Comparison of ENCODE assay signal across 8 cellular contexts in the genomic region with DNA sequence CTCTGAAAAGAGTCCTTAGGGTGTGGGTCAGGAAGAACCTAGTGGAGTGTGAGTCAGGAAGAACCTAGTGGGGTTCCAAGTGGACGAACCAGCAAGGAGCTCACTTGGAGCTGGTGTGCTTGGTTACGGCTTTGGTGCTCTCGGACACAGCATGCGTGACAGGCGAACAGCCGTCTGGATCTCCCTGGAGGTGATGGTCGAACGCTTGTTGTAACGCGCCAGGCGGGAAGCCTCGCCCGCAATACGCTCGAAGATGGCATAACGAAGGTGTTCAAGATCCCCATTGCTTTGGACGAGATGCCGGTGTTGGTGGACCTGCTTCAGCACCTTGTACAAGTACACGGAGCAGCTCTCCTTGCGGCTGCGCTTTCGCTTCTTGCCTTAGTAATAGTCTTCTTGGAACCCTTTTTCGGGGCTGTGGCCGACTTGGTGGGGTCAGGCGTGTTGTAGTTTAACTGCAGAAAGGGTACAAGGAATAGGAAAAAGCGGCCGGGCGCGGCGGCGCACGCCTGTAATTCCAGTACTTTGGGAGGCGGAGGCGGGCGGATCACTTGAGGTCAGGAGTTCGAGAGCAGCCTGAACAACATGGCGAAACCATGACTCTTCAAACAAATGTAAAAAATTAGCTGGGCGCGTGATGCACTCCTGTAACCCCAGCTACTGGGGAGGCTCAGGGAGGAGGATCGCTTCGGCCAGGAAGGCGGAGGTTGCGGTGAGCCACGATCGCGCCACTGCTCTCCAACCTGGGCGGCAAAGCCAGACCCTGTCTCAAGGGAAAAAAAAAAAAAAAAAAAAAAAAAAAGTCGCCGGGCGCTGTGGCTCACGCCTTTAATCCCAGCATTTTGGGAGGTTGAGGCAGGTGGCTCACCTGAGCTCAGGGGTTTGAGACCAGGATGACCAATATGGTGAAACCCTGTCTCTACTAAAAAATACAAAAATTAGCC. TPM values are rescaled to one million over a fixed set of nuclear protein-coding genes. Genes with fewer than 3 reads are reported as not detected.
A peak's percentile ranks its signal among the peaks of the same experiment; 100 is the strongest.
DNase-seq lines count a peak whose midpoint lies in the region; ATAC-seq and TF ChIP-seq lines count a peak whose summit lies in the region.

No MANE protein-coding gene starts in this region.

- H3K79me2 ChIP-seq in SK-N-SH (ENCODE audit: insufficient read depth), result no peaks in the 10 kb centered on the region

- CTCF ChIA-PET in SK-N-SH (lab: Yijun Ruan, JAX), result interaction anchor here (1.0 to 2.1 kb wide), 6 partner anchors 8 to 32 kb away, joined by 3 to 11 read pairs (median 4); a partner anchor contains a TSS
- CTCF ChIA-PET in activated CD8-positive, alpha-beta memory T cell treated with anti-CD3 and anti-CD28 coated beads, Interleukin-2, amount 10 ng/mL, durations not matched to agents 7 days and 5 days (lab: Charles Lee), result interaction anchor here (0.7 to 11.3 kb wide), 9 partner anchors 14 to 67 kb away, joined by 3 to 183 read pairs (median 5); a partner anchor contains a TSS

- peak overlapping the region; percentile 76 for H3K4me2 ChIP-seq in SK-N-SH

- TF ChIP-seq EP300 in SK-N-SH (IDR thresholded peaks at IDR 0.05; ENCODE audit: borderline replicate concordance in 1 of 2, low read depth in 1 of 2, low read length in 1 of 2), result no peak

- H3K36me3 Mint-ChIP-seq in activated CD8-positive, alpha-beta memory T cell treated with anti-CD3 and anti-CD28 coated beads, Interleukin-2, amount 10 ng/mL, durations not matched to agents 7 days and 5 days, result peaks cover 10% of the 10 kb centered on the region
- peaks cover 5% of the 10 kb centered on the region for H3K36me3 Mint-ChIP-seq in glutamatergic neuron (ENCODE audit: unreplicated experiment)

- no peak for ATAC-seq in SK-N-SH treated with all-trans-retinoic acid at 6 μM for 48 hours
- ATAC-seq in activated CD8-positive, alpha-beta memory T cell treated with anti-CD3 and anti-CD28 coated beads, Interleukin-2, amount 10 ng/mL, durations not matched to agents 7 days and 5 days, result no peak

- peak overlapping the region; percentile 59 for H2AFZ ChIP-seq in SK-N-SH (ENCODE audit: low read depth)

- H3K27me3 ChIP-seq in SK-N-SH (ENCODE audit: insufficient read depth), result no peaks in the 10 kb centered on the region

- H3K27ac ChIP-seq in SK-N-SH (ENCODE audit: low read depth in 2 of 2, low read length in 1 of 2) (peak overlapping the region; percentile 75 to 80), skin epidermis (peak overlapping the region; percentile 25 to 84 (median 76))

- no peak for TF ChIP-seq RAD21 in SK-N-SH (IDR thresholded peaks at IDR 0.05; ENCODE audit: low read length)

- TF ChIP-seq CTCF in SK-N-SH (IDR thresholded peaks at IDR 0.05) (no peak), glutamatergic neuron (IDR thresholded peaks at IDR 0.05; ENCODE audit: partially characterized antibody, unreplicated experiment) (no peak)

- H3K4me1 ChIP-seq in SK-N-SH (ENCODE audit: control insufficient read depth in 1 of 2, insufficient read depth in 2 of 2, low read depth in 1 of 2, low read length in 1 of 2), result peaks cover 0 to 20% of the 10 kb centered on the region in 2 experiments; a peak in 2 of 4 replicates

- no peaks in the 10 kb centered on the region for H3K9me3 Mint-ChIP-seq in activated CD8-positive, alpha-beta memory T cell treated with anti-CD3 and anti-CD28 coated beads, Interleukin-2, amount 10 ng/mL, durations not matched to agents 7 days and 5 days (ENCODE audit: low read depth)
- H3K9me3 Mint-ChIP-seq in glutamatergic neuron (ENCODE audit: unreplicated experiment), result peaks cover 5% of the 10 kb centered on the region

- peaks cover 46% of the 10 kb centered on the region for H3K4me1 Mint-ChIP-seq in activated CD8-positive, alpha-beta memory T cell treated with anti-CD3 and anti-CD28 coated beads, Interleukin-2, amount 10 ng/mL, durations not matched to agents 7 days and 5 days
- no peaks in the 10 kb centered on the region for H3K4me1 Mint-ChIP-seq in glutamatergic neuron (ENCODE audit: low read depth, unreplicated experiment)

- no peaks in the 10 kb centered on the region for H4K20me1 ChIP-seq in SK-N-SH (ENCODE audit: insufficient read depth)

- H3K27ac Mint-ChIP-seq in activated CD8-positive, alpha-beta memory T cell treated with anti-CD3 and anti-CD28 coated beads, Interleukin-2, amount 10 ng/mL, durations not matched to agents 7 days and 5 days, result peak overlapping the region; percentile 100
- H3K27ac Mint-ChIP-seq in glutamatergic neuron (ENCODE audit: unreplicated experiment), result peak overlapping the region; percentile 64

- POLR2A ChIA-PET in SK-N-SH (lab: Yijun Ruan, JAX), result interaction anchor here (0.7 to 11.4 kb wide), 24 partner anchors 8 to 1844 kb away, joined by 3 to 578 read pairs (median 6); a partner anchor contains a TSS

- H3K9me3 ChIP-seq in SK-N-SH, result no peaks in the 10 kb centered on the region

- no peaks in the 10 kb centered on the region for H3K9me2 ChIP-seq in SK-N-SH

- H3K4me3 ChIP-seq in SK-N-SH (ENCODE audit: low read depth in 2 of 2, low read length in 1 of 2) (peak overlapping the region; percentile 47 to 80), skin epidermis (peak overlapping the region; percentile 44 to 80 (median 57))

- no peaks in the 10 kb centered on the region for H3K36me3 ChIP-seq in SK-N-SH (replicated peaks in 1 of 2; ENCODE audit: control insufficient read depth in 1 of 2, insufficient read depth in 2 of 2, low read length in 1 of 2)

- H3K27me3 Mint-ChIP-seq in activated CD8-positive, alpha-beta memory T cell treated with anti-CD3 and anti-CD28 coated beads, Interleukin-2, amount 10 ng/mL, durations not matched to agents 7 days and 5 days, result peaks cover 21% of the 10 kb centered on the region
- peaks cover 2% of the 10 kb centered on the region for H3K27me3 Mint-ChIP-seq in glutamatergic neuron (ENCODE audit: unreplicated experiment)

- peaks cover 32% of the 10 kb centered on the region for H3F3A ChIP-seq in SK-N-SH (replicated peaks; ENCODE audit: insufficient read depth)

- WGBS in SK-N-SH (ENCODE audit: low lambda C conversion rate), result 40% methylated on average over 50 of the region's 51 CpGs

- H3K4me3 Mint-ChIP-seq in activated CD8-positive, alpha-beta memory T cell treated with anti-CD3 and anti-CD28 coated beads, Interleukin-2, amount 10 ng/mL, durations not matched to agents 7 days and 5 days, result peak overlapping the region; percentile 89
- peak overlapping the region; percentile 96 for H3K4me3 Mint-ChIP-seq in glutamatergic neuron (ENCODE audit: unreplicated experiment)

- H3K9ac ChIP-seq in SK-N-SH, result peak overlapping the region; percentile 92

- no peak for DNase-seq in SK-N-SH
- DNase-seq in activated CD8-positive, alpha-beta memory T cell treated with anti-CD3 and anti-CD28 coated beads, Interleukin-2, amount 10 ng/mL, durations not matched to agents 7 days and 5 days, result peak; percentile 75
- DNase-seq in glutamatergic neuron, result no peak
- DNase-seq in NCI-H1417 treated with DMSO at 0.1 percent for 48 hours (lab: John Stamatoyannopoulos, UW), result no peak
- DNase-seq in GM19238 (ENCODE audit: insufficient read length, low spot score), result no peak
- DNase-seq in NCI-H1105 treated with DMSO at 0.1 percent for 48 hours (lab: John Stamatoyannopoulos, UW), result no peak

TF ChIP-seq in SK-N-SH, 30 proteins besides CTCF, POLR2A, EP300 and RAD21:
- TF ChIP-seq GABPA (IDR thresholded peaks at IDR 0.05; ENCODE audit: low read depth), result no peak
- no peak for TF ChIP-seq ELF1 (IDR thresholded peaks at IDR 0.05)
- TF ChIP-seq YY1 (IDR thresholded peaks at IDR 0.05; ENCODE audit: low read depth), result 0 out of 2 replicates have a peak, but pooled peaks have one; percentile 45
TF ChIP-seq in SK-N-SH: peak in this region for 1.

TF ChIP-seq in SK-N-SH treated with all-trans-retinoic acid at 6 μM for 48 hours, 23 proteins besides CTCF, POLR2A, EP300 and RAD21 (continues in another document):
- TF ChIP-seq ARNTL (CRISPR knock-in tag; IDR thresholded peaks at IDR 0.05; ENCODE audit: borderline replicate concordance, low read depth), result no peak
- no peak for TF ChIP-seq GLIS3 (CRISPR knock-in tag; IDR thresholded peaks at IDR 0.05)
- TF ChIP-seq CSDC2 (CRISPR knock-in tag; IDR thresholded peaks at IDR 0.05), result no peak
- no peak for TF ChIP-seq ZC3H10 (CRISPR knock-in tag; IDR thresholded peaks at IDR 0.05)
- TF ChIP-seq SNAI2 (CRISPR knock-in tag; IDR thresholded peaks at IDR 0.05), result no peak
- no peak for TF ChIP-seq PPARA (CRISPR knock-in tag; IDR thresholded peaks at IDR 0.05; ENCODE audit: borderline replicate concordance)
- TF ChIP-seq ISL1 (CRISPR knock-in tag; IDR thresholded peaks at IDR 0.05), result no peak
- TF ChIP-seq ESRRG (CRISPR knock-in tag; IDR thresholded peaks at IDR 0.05), result no peak
- no peak for TF ChIP-seq BACH2 (CRISPR knock-in tag; IDR thresholded peaks at IDR 0.05; ENCODE audit: borderline replicate concordance)
- TF ChIP-seq, protein P1, sequence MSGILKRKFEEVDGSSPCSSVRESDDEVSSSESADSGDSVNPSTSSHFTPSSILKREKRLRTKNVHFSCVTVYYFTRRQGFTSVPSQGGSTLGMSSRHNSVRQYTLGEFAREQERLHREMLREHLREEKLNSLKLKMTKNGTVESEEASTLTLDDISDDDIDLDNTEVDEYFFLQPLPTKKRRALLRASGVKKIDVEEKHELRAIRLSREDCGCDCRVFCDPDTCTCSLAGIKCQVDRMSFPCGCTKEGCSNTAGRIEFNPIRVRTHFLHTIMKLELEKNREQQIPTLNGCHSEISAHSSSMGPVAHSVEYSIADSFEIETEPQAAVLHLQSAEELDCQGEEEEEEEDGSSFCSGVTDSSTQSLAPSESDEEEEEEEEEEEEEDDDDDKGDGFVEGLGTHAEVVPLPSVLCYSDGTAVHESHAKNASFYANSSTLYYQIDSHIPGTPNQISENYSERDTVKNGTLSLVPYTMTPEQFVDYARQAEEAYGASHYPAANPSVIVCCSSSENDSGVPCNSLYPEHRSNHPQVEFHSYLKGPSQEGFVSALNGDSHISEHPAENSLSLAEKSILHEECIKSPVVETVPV (CRISPR knock-in tag; IDR thresholded peaks at IDR 0.05), result no peak
- no peak for TF ChIP-seq ZNF565 (CRISPR knock-in tag; conservative IDR thresholded peaks at IDR 0.05; ENCODE audit: low read depth)

RNA-seq across cellular contexts. Expression of a gene that starts 48.0 kb away (rescaled TPM):
- not detected in 2 replicates for polyA plus RNA-seq in SK-N-SH (2012; rRNA removed)
- polyA plus RNA-seq in SK-N-SH (2012; cell fraction: cytosol; rRNA removed), result not detected in 2 replicates
- not detected in 2 replicates for polyA plus RNA-seq in SK-N-SH (2012; cell fraction: nucleus; rRNA removed)
- total RNA-seq in activated CD8-positive, alpha-beta memory T cell treated with anti-CD3 and anti-CD28 coated beads, Interleukin-2, amount 10 ng/mL, durations not matched to agents 7 days and 5 days, result not detected
- total RNA-seq in glutamatergic neuron (ENCODE audit: unreplicated experiment), result not detected
